ENCODE assay signal across 15 cellular contexts in genomic region chr19:36149673-36150406, GRCh38. TPM values are rescaled to one million over a fixed set of nuclear protein-coding genes. Genes with fewer than 3 reads are reported as not detected.
DNase-seq lines count a peak whose midpoint lies in the region; ATAC-seq and TF ChIP-seq lines count a peak whose summit lies in the region.
"Had no signal": no experiment of that assay in that cellular context is flagged by ENCODE, and none has a peak within 500 bp of the region (broad histone marks: within the 10 kb centered on the region; RNA-seq: fewer than 3 reads in every experiment).

No MANE protein-coding gene starts in this region.

- peaks cover 6 to 56% of the 10 kb centered on the region in 2 donors for H3K36me3 ChIP-seq in gastrocnemius medialis

- TF ChIP-seq POLR2A in gastrocnemius medialis (IDR thresholded peaks at IDR 0.05), result no peak

- H3K4me3 ChIP-seq in epithelial cell of esophagus (ENCODE audit: low read length) (no peak overlapping the region), gastrocnemius medialis (no peak overlapping the region)
- H3K4me3 ChIP-seq: SJCRH30, tibial nerve had no signal

- no peaks in the 10 kb centered on the region for H3K27me3 ChIP-seq in gastrocnemius medialis
- H3K27me3 ChIP-seq: SJCRH30, tibial nerve had no signal

- in situ Hi-C loops in gastrocnemius medialis (cut with MboI; ENCODE audit: low sequenced_read_pairs in 4 of 4), result loop anchor here in 1 of 4 donors (25.0 kb wide), 1 partner anchor 388 kb away; the partner anchor contains the start of genes HSPB6 and PROSER3

- ATAC-seq in gastrocnemius medialis (no peak), GM19467 (IDR thresholded peaks at IDR 0.05; ENCODE audit: unreplicated experiment) (no peak)

- intact Hi-C loops in gastrocnemius medialis (cut with DNase I; ENCODE audit: low total_unique reads), result loop anchor here (5.0 to 10.0 kb wide), 3 partner anchors 33 to 393 kb away; partner anchors contain the start of genes HSPB6, PROSER3, TBCB and ZNF146

- DNase-seq in NCI-H2029 (lab: John Stamatoyannopoulos, UW) (peak; percentile 16), NCI-H2029 treated with DMSO at 0.1 percent for 48 hours (lab: John Stamatoyannopoulos, UW) (no peak), epithelial cell of esophagus (ENCODE audit: low read depth) (peak; percentile 95), gastrocnemius medialis (peak in 1 of 2 donors; percentile 50), NCI-H1436 treated with DMSO at 0.1 percent for 48 hours (lab: John Stamatoyannopoulos, UW) (no peak)
- DNase-seq: activated gamma-delta T cell; CD4-positive, alpha-beta memory T cell; mesendoderm; NCI-H2107; SJCRH30 had no signal

- TF ChIP-seq CTCF in epithelial cell of esophagus (IDR thresholded peaks at IDR 0.05; ENCODE audit: insufficient read depth, low read depth, low read length, missing control alignments), result no peak
- TF ChIP-seq CTCF in gastrocnemius medialis (IDR thresholded peaks at IDR 0.05 in 4 of 5, conservative IDR thresholded peaks at IDR 0.05 in 1 of 5), result no peak

- H3K4me1 ChIP-seq in gastrocnemius medialis, result peaks cover 24 to 29% of the 10 kb centered on the region in 2 donors
- H3K4me1 ChIP-seq: SJCRH30 had no signal

- H3K9me3 ChIP-seq in gastrocnemius medialis, result no peaks in the 10 kb centered on the region
- H3K9me3 ChIP-seq: SJCRH30, tibial nerve had no signal

- peak overlapping the region; percentile 97 to 100 (median 100) for H3K27ac ChIP-seq in gastrocnemius medialis
- H3K27ac ChIP-seq: 22Rv1, SJCRH30 had no signal

RNA-seq across cellular contexts. Expression of gene COX7A1, which starts 2.4 kb away (rescaled TPM):
- 100 to 1,000 TPM; 165 to 421 (median 223) TPM for total RNA-seq in gastrocnemius medialis
- total RNA-seq: CD4-positive, alpha-beta memory T cell; LHCN-M2; SJCRH30 had no signal

RNA-seq across cellular contexts. Expression of gene CAPNS1, which starts 10.0 kb away (rescaled TPM):
- 100 to 1,000 TPM in 3 of 4 donors, 10 to 100 TPM in 1; 94.8 to 252 (median 165) TPM for total RNA-seq in gastrocnemius medialis

RNA-seq across cellular contexts. Expression of gene TBCB, which starts 34.6 kb away (rescaled TPM):
- 100 to 1,000 TPM in 2 of 4 donors, 10 to 100 TPM in 2; 57.4 to 122 (median 96.7) TPM for total RNA-seq in gastrocnemius medialis

RNA-seq across cellular contexts. Expression of gene POLR2I, which starts 35.2 kb away (rescaled TPM):
- total RNA-seq in gastrocnemius medialis, result 10 to 100 TPM; 61.0 to 88.7 (median 79.4) TPM

RNA-seq across cellular contexts. Expression of gene OVOL3, which starts 38.9 kb away (rescaled TPM):
- total RNA-seq in gastrocnemius medialis, result not detected
- total RNA-seq: CD4-positive, alpha-beta memory T cell; epithelial cell of proximal tubule; LHCN-M2; tibial nerve had no signal

Comparison
In these comparisons a context has a peak if more than half of its experiments do, and no peak if none do; other contexts are left out.
1. DNase-seq: peak in NCI-H2029 (single experiment) and epithelial cell of esophagus (single experiment); none in NCI-H2029 treated with DMSO at 0.1 percent for 48 hours (single experiment) and NCI-H1436 treated with DMSO at 0.1 percent for 48 hours (single experiment).